17 cellular contexts compared by ENCODE assay signal in genomic region chr17:72219824-72220473, GRCh38.
DNase-seq lines count a peak whose midpoint lies in the region; ATAC-seq and TF ChIP-seq lines count a peak whose summit lies in the region.
"Had no signal": no experiment of that assay in that cellular context is flagged by ENCODE, and none has a peak within 500 bp of the region (broad histone marks: within the 10 kb centered on the region; RNA-seq: fewer than 3 reads in every experiment).

No MANE protein-coding gene starts in this region.

- H3K27ac ChIP-seq in SJCRH30 (no peak overlapping the region), duodenal mucosa (ENCODE audit: low read depth, low read length) (no peak overlapping the region)
- H3K27ac ChIP-seq: tibial artery had no signal

- H3K4me1 ChIP-seq in SJCRH30, result peaks cover 14% of the 10 kb centered on the region
- H3K4me1 ChIP-seq in duodenal mucosa (ENCODE audit: control insufficient read depth in 1 of 2, insufficient read depth in 2 of 2, low read length in 2 of 2), result peaks cover 13 to 18% of the 10 kb centered on the region in 2 donors
- H3K4me1 ChIP-seq: HAP-1 had no signal

- H3K4me3 ChIP-seq in SJCRH30 (peak overlapping the region; percentile 39), duodenal mucosa (ENCODE audit: low read depth in 1 of 2, low read length in 2 of 2) (peak overlapping the region; percentile 62 to 69), retinal pigment epithelial cell (ENCODE audit: low read length) (peak overlapping the region; percentile 44)
- H3K4me3 ChIP-seq: HAP-1, tibial artery had no signal

- TF ChIP-seq CTCF in retinal pigment epithelial cell (conservative IDR thresholded peaks at IDR 0.05; ENCODE audit: low read depth, low read length), result no peak

- ATAC-seq in HG02885 (IDR thresholded peaks at IDR 0.05; ENCODE audit: poor library complexity, unreplicated experiment), result no peak
- ATAC-seq: activated CD4-positive, alpha-beta T cell treated with anti-CD3 and anti-CD28 coated beads for 36 hours had no signal

- H3K9me3 ChIP-seq in SJCRH30 (replicated peaks) (no peaks in the 10 kb centered on the region), duodenal mucosa (ENCODE audit: control insufficient read depth in 1 of 2, low read length in 2 of 2) (no peaks in the 10 kb centered on the region)
- H3K9me3 ChIP-seq: HAP-1, tibial artery had no signal

- DNase-seq in SJCRH30 (peak in 1 of 2 experiments; percentile 27), left kidney (ENCODE audit: low read depth, low spot score) (peak; percentile 45), retinal pigment epithelial cell (ENCODE audit: low read depth) (no peak), T-helper 2 cell (no peak), GDM1 (lab: John Stamatoyannopoulos, UW) (no peak), medulla oblongata (ENCODE audit: extremely low spot score) (no peak)
- DNase-seq: activated CD4-positive, alpha-beta T cell treated with anti-CD3 and anti-CD28 coated beads for 36 hours; activated CD8-positive, alpha-beta memory T cell treated with anti-CD3 and anti-CD28 coated beads, Interleukin-2, amount 50 U/mL, for 4 hours; activated gamma-delta T cell; effector memory CD4-positive, alpha-beta T cell; NCI-H187; occipital lobe; T1000; tibial artery had no signal

- H3K36me3 ChIP-seq in SJCRH30, result no peaks in the 10 kb centered on the region
- H3K36me3 ChIP-seq in duodenal mucosa (ENCODE audit: control insufficient read depth in 1 of 2, insufficient read depth in 2 of 2, low read length in 2 of 2), result no peaks in the 10 kb centered on the region
- H3K36me3 ChIP-seq: HAP-1, tibial artery had no signal

- H3K27me3 ChIP-seq in SJCRH30, result peaks cover 9% of the 10 kb centered on the region
- no peaks in the 10 kb centered on the region for H3K27me3 ChIP-seq in duodenal mucosa (ENCODE audit: control insufficient read depth in 1 of 2, insufficient read depth in 2 of 2, low read length in 2 of 2)

- H3K9ac ChIP-seq in duodenal mucosa (ENCODE audit: low read depth in 1 of 2, low read length in 2 of 2), result peak overlapping the region; percentile 3 to 23
